ENCODE assay signal across 12 cellular contexts in the genomic region with DNA sequence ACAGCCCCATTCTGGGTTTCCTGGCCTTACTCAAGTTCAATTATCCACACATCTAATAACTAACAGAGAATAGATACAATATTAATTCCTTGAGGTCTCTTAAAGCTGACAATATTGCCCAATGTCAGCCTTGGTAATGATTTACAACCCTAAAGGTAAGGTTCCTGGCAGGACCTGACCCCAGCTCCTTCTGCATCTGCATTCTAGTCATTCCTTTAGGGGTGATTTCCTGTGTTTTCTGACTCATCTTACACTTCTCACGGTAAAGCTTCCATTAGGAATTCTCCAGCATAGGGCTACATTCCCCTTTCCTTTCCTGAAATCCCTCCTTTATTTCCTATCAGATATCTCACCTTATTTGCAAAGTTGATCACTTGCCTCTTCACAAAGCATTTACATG. TPM values are rescaled to one million over a fixed set of nuclear protein-coding genes. Genes with fewer than 3 reads are reported as not detected.
DNase-seq lines count a peak whose midpoint lies in the region; ATAC-seq and TF ChIP-seq lines count a peak whose summit lies in the region.
"Had no signal": no experiment of that assay in that cellular context is flagged by ENCODE, and none has a peak within 500 bp of the region (broad histone marks: within the 10 kb centered on the region; RNA-seq: fewer than 3 reads in every experiment).

No MANE protein-coding gene starts in this region.

- no peak for TF ChIP-seq CTCF in Caco-2 (IDR thresholded peaks at IDR 0.05; ENCODE audit: insufficient read depth in 1 of 2, low read depth in 1 of 2, low read length in 1 of 2, severe bottlenecking in 1 of 2, unreplicated experiment in 1 of 2)
- TF ChIP-seq CTCF in HFF-Myc (IDR thresholded peaks at IDR 0.05; ENCODE audit: low read depth, low read length, missing control alignments), result no peak
- TF ChIP-seq CTCF in GM13976 (IDR thresholded peaks at IDR 0.05; ENCODE audit: borderline replicate concordance, control extremely low read depth, extremely low read depth, insufficient read depth, missing control alignments), result no peak

- CTCF ChIA-PET in Caco-2 (lab: Charles Lee), result interaction anchor here (1.0 to 1.5 kb wide), 2 partner anchors 15 to 83 kb away, joined by 4 to 7 read pairs; no protein-coding TSS in a partner anchor

- peak overlapping the region; percentile 39 for H3K4me3 Mint-ChIP-seq in Caco-2 (ENCODE audit: unreplicated experiment)
- H3K4me3 Mint-ChIP-seq in activated naive CD8-positive, alpha-beta T cell treated with anti-CD3 and anti-CD28 coated beads for 36 hours, result peak overlapping the region; percentile 60

- H3K27ac Mint-ChIP-seq in Caco-2 (ENCODE audit: unreplicated experiment), result peak overlapping the region; percentile 79
- peak overlapping the region; percentile 22 for H3K27ac Mint-ChIP-seq in activated naive CD8-positive, alpha-beta T cell treated with anti-CD3 and anti-CD28 coated beads for 36 hours

- POLR2A ChIA-PET in Caco-2 (lab: Charles Lee), result interaction anchor here (0.6 to 1.3 kb wide), 4 partner anchors 9 to 93 kb away, joined by 3 to 15 read pairs (median 6); a partner anchor contains a TSS

- H3K27me3 ChIP-seq in Caco-2 (replicated peaks; ENCODE audit: control insufficient read depth, insufficient read depth, low read length), result no peaks in the 10 kb centered on the region
- 0 out of 2 replicates have a peak, but pooled peaks cover 2% of the 10 kb centered on the region for H3K27me3 ChIP-seq in SJCRH30

- no peaks in the 10 kb centered on the region for H3K9me3 ChIP-seq in Caco-2
- no peaks in the 10 kb centered on the region for H3K9me3 ChIP-seq in SJCRH30 (replicated peaks)

- H3K4me3 ChIP-seq in Caco-2 (ENCODE audit: low read depth, low read length) (no peak overlapping the region), HFF-Myc (replicated peaks; ENCODE audit: low read depth, low read length) (no peak overlapping the region), SJCRH30 (no peak overlapping the region)

- no peak overlapping the region for H3K27ac ChIP-seq in SJCRH30
- H3K27ac ChIP-seq: VCaP had no signal

- no peaks in the 10 kb centered on the region for H3K27me3 Mint-ChIP-seq in Caco-2 (ENCODE audit: insufficient read depth, unreplicated experiment)
- no peaks in the 10 kb centered on the region for H3K27me3 Mint-ChIP-seq in activated naive CD8-positive, alpha-beta T cell treated with anti-CD3 and anti-CD28 coated beads for 36 hours

- DNase-seq in Caco-2, result peak; percentile 77 to 81
- DNase-seq in HFF-Myc (ENCODE audit: extremely low read depth, low read depth), result peak; percentile 14
- no peak for DNase-seq in activated naive CD8-positive, alpha-beta T cell treated with anti-CD3 and anti-CD28 coated beads for 36 hours
- DNase-seq in mucosa of gallbladder (ENCODE audit: low spot score), result peak; percentile 17
- no peak for DNase-seq in SJCRH30
- no peak for DNase-seq in NCI-H1417 (lab: John Stamatoyannopoulos, UW)
- DNase-seq in GM13976 (ENCODE audit: low spot score), result no peak
- DNase-seq: NCI-H1694, nucleus accumbens had no signal

- H3K4me1 ChIP-seq in Caco-2 (peaks cover 84% of the 10 kb centered on the region), SJCRH30 (peaks cover 4% of the 10 kb centered on the region)

- no peaks in the 10 kb centered on the region for H3K9me3 Mint-ChIP-seq in Caco-2 (ENCODE audit: unreplicated experiment)
- peaks cover 3% of the 10 kb centered on the region for H3K9me3 Mint-ChIP-seq in activated naive CD8-positive, alpha-beta T cell treated with anti-CD3 and anti-CD28 coated beads for 36 hours

- ATAC-seq in GM19328 (IDR thresholded peaks at IDR 0.05; ENCODE audit: unreplicated experiment), result no peak

- intact Hi-C loops in Caco-2 (cut with micrococcal nuclease; ENCODE audit: unreplicated experiment), result loop anchor here (1.0 to 5.0 kb wide), 2 partner anchors 10 to 83 kb away; a partner anchor contains a TSS

- BruUV-seq in Caco-2 (replicated peaks; lab: Mats Ljungman, UMichigan), result no TSS peak

- H3K4me1 Mint-ChIP-seq in Caco-2 (ENCODE audit: low read depth, unreplicated experiment), result peaks cover 60% of the 10 kb centered on the region
- peaks cover 53% of the 10 kb centered on the region for H3K4me1 Mint-ChIP-seq in activated naive CD8-positive, alpha-beta T cell treated with anti-CD3 and anti-CD28 coated beads for 36 hours

- H3K36me3 ChIP-seq in Caco-2 (ENCODE audit: control insufficient read depth, insufficient read depth, low read length), result peaks cover 20% of the 10 kb centered on the region
- no peaks in the 10 kb centered on the region for H3K36me3 ChIP-seq in SJCRH30

- in situ Hi-C loops in GM13976 (cut with MboI; ENCODE audit: low sequenced_read_pairs, unreplicated experiment), result no loop called here

- H3K36me3 Mint-ChIP-seq in Caco-2 (ENCODE audit: insufficient read depth, unreplicated experiment), result peaks cover 93% of the 10 kb centered on the region
- peaks cover 8% of the 10 kb centered on the region for H3K36me3 Mint-ChIP-seq in activated naive CD8-positive, alpha-beta T cell treated with anti-CD3 and anti-CD28 coated beads for 36 hours

RNA-seq across cellular contexts. Expression of a gene that starts 9.3 kb away (rescaled TPM):
- total RNA-seq in Caco-2 (2022) (135 and 144 TPM in 2 replicates), mucosa of gallbladder (0.26 TPM)
- under 1 TPM; 0.22 to 0.89 TPM for total RNA-seq in activated naive CD8-positive, alpha-beta T cell treated with anti-CD3 and anti-CD28 coated beads for 36 hours
- total RNA-seq in SJCRH30 (2014; rRNA removed; shearing (Covaris generic)), result 0.18 TPM in 1 of 2 replicates, not detected in the other
- total RNA-seq: HT-29 had no signal

RNA-seq across cellular contexts. Expression of a gene that starts 59.2 kb away (rescaled TPM):
- total RNA-seq in Caco-2 (2022), result 0.32 and 0.41 TPM in 2 replicates
- total RNA-seq in activated naive CD8-positive, alpha-beta T cell treated with anti-CD3 and anti-CD28 coated beads for 36 hours, result 10 to 100 TPM; 24.6 to 25.2 TPM
- total RNA-seq in mucosa of gallbladder, result 9.6 TPM
- total RNA-seq in SJCRH30 (2014; rRNA removed; shearing (Covaris generic)), result 0.99 and 1.1 TPM in 2 replicates
- total RNA-seq: HT-29 had no signal

Comparison
In these comparisons a context has a peak if more than half of its experiments do, and no peak if none do; other contexts are left out.
1. DNase-seq: peak in Caco-2 (2 of 2), HFF-Myc (single experiment) and mucosa of gallbladder (single experiment); none in activated naive CD8-positive, alpha-beta T cell treated with anti-CD3 and anti-CD28 coated beads for 36 hours (single experiment), SJCRH30 (0 of 2), NCI-H1417 (0 of 3) and GM13976 (single experiment).
2. RNA of a gene that starts 9.3 kb away (total RNA-seq): 135 to 144 TPM in Caco-2; 0.22 to 0.89 TPM in activated naive CD8-positive, alpha-beta T cell treated with anti-CD3 and anti-CD28 coated beads for 36 hours, 0.26 TPM in mucosa of gallbladder (single experiment) and 0.18 TPM in SJCRH30; every median in the first group is over 10 times any median in the second.